11 cellular contexts compared by ENCODE assay signal in genomic region chr16:67541391-67542263, GRCh38. TPM values are rescaled to one million over a fixed set of nuclear protein-coding genes. Genes with fewer than 3 reads are reported as not detected.
DNase-seq lines count a peak whose midpoint lies in the region; ATAC-seq and TF ChIP-seq lines count a peak whose summit lies in the region.
"Had no signal": no experiment of that assay in that cellular context is flagged by ENCODE, and none has a peak within 500 bp of the region (broad histone marks: within the 10 kb centered on the region; RNA-seq: fewer than 3 reads in every experiment).

No MANE protein-coding gene starts in this region.

- ATAC-seq in heart right ventricle, result peak in 2 of 8 donors; percentile 2 to 12
- ATAC-seq in left colon, result no peak
- no peak for ATAC-seq in activated T-helper 17 cell treated with anti-CD3 and anti-CD28 coated beads, Interleukin-2, amount 50 U/mL, for 72 hours (replicated peaks)

- peaks cover 36% of the 10 kb centered on the region for H3K4me1 Mint-ChIP-seq in activated naive CD4-positive, alpha-beta T cell treated with anti-CD3 and anti-CD28 coated beads, Interleukin-2, amount 50 U/mL, for 24 hours
- peaks cover 55% of the 10 kb centered on the region for H3K4me1 Mint-ChIP-seq in activated naive CD4-positive, alpha-beta T cell treated with anti-CD3 and anti-CD28 coated beads, Interleukin-2, amount 10 ng/mL, durations not matched to agents 7 days and 5 days
- peaks cover 13% of the 10 kb centered on the region for H3K4me1 Mint-ChIP-seq in activated T-helper 17 cell treated with anti-CD3 and anti-CD28 coated beads, Interleukin-2, amount 50 U/mL, for 72 hours

- peak overlapping the region in 7 of 10 donors; percentile 26 to 97 (median 39) for H3K27ac ChIP-seq in heart right ventricle
- peak overlapping the region; percentile 43 for H3K27ac ChIP-seq in thymus (ENCODE audit: low read depth)

- no peaks in the 10 kb centered on the region for H3K9me3 ChIP-seq in heart right ventricle
- H3K9me3 ChIP-seq in thymus (ENCODE audit: control insufficient read depth), result no peaks in the 10 kb centered on the region
- H3K9me3 ChIP-seq: esophagus squamous epithelium, stomach had no signal

- H3K27me3 Mint-ChIP-seq in activated naive CD4-positive, alpha-beta T cell treated with anti-CD3 and anti-CD28 coated beads, Interleukin-2, amount 50 U/mL, for 24 hours, result no peaks in the 10 kb centered on the region
- peaks cover 22% of the 10 kb centered on the region for H3K27me3 Mint-ChIP-seq in activated naive CD4-positive, alpha-beta T cell treated with anti-CD3 and anti-CD28 coated beads, Interleukin-2, amount 10 ng/mL, durations not matched to agents 7 days and 5 days
- no peaks in the 10 kb centered on the region for H3K27me3 Mint-ChIP-seq in activated T-helper 17 cell treated with anti-CD3 and anti-CD28 coated beads, Interleukin-2, amount 50 U/mL, for 72 hours

- TF ChIP-seq CTCF in heart right ventricle (IDR thresholded peaks at IDR 0.05), result no peak

- 73 to 74% methylated on average over 14 of the region's 14 CpGs for WGBS in heart right ventricle, 2 donors
- WGBS in thymus, result 94% methylated on average over 14 of the region's 14 CpGs

- H3K4me3 ChIP-seq in heart right ventricle (no peak overlapping the region), thymus (ENCODE audit: low read length) (no peak overlapping the region)
- H3K4me3 ChIP-seq: esophagus squamous epithelium, stomach had no signal

- CTCF ChIA-PET in activated naive CD4-positive, alpha-beta T cell treated with anti-CD3 and anti-CD28 coated beads, Interleukin-2, amount 10 ng/mL, durations not matched to agents 7 days and 5 days (lab: Charles Lee), result interaction anchor here (1.1 to 3.1 kb wide), 5 partner anchors 21 to 128 kb away, joined by 3 to 13 read pairs (median 4); partner anchors contain the start of gene CTCF

- peaks cover 0 to 85% (median 71%) of the 10 kb centered on the region in 9 donors for H3K36me3 ChIP-seq in heart right ventricle
- H3K36me3 ChIP-seq in thymus (ENCODE audit: control insufficient read depth, insufficient read depth), result peaks cover 37% of the 10 kb centered on the region

- H3K36me3 Mint-ChIP-seq in activated naive CD4-positive, alpha-beta T cell treated with anti-CD3 and anti-CD28 coated beads, Interleukin-2, amount 50 U/mL, for 24 hours, result peaks cover 2% of the 10 kb centered on the region
- peaks cover 35% of the 10 kb centered on the region for H3K36me3 Mint-ChIP-seq in activated naive CD4-positive, alpha-beta T cell treated with anti-CD3 and anti-CD28 coated beads, Interleukin-2, amount 10 ng/mL, durations not matched to agents 7 days and 5 days
- peaks cover 62% of the 10 kb centered on the region for H3K36me3 Mint-ChIP-seq in activated T-helper 17 cell treated with anti-CD3 and anti-CD28 coated beads, Interleukin-2, amount 50 U/mL, for 72 hours (ENCODE audit: low read depth)

- peak overlapping the region; percentile 23 for H3K27ac Mint-ChIP-seq in activated naive CD4-positive, alpha-beta T cell treated with anti-CD3 and anti-CD28 coated beads, Interleukin-2, amount 50 U/mL, for 24 hours
- no peak overlapping the region for H3K27ac Mint-ChIP-seq in activated naive CD4-positive, alpha-beta T cell treated with anti-CD3 and anti-CD28 coated beads, Interleukin-2, amount 10 ng/mL, durations not matched to agents 7 days and 5 days
- H3K27ac Mint-ChIP-seq in activated T-helper 17 cell treated with anti-CD3 and anti-CD28 coated beads, Interleukin-2, amount 50 U/mL, for 72 hours, result no peak overlapping the region

- no peaks in the 10 kb centered on the region for H3K27me3 ChIP-seq in heart right ventricle
- H3K27me3 ChIP-seq in thymus (ENCODE audit: control insufficient read depth, insufficient read depth), result no peaks in the 10 kb centered on the region
- H3K27me3 ChIP-seq: esophagus squamous epithelium, stomach had no signal

- intact Hi-C loops in heart right ventricle (cut with DNase I) (loop anchor here in 4 of 10 donors (10.0 kb wide), 2 partner anchors 103 to 403 kb away; partner anchors contain the start of genes CARMIL2 (in 3 of the 4) and LCAT (in 1 of the 4)), left colon (cut with DNase I, micrococcal nuclease) (no loop called here)

- no peak overlapping the region for H3K4me3 Mint-ChIP-seq in activated naive CD4-positive, alpha-beta T cell treated with anti-CD3 and anti-CD28 coated beads, Interleukin-2, amount 50 U/mL, for 24 hours
- H3K4me3 Mint-ChIP-seq in activated naive CD4-positive, alpha-beta T cell treated with anti-CD3 and anti-CD28 coated beads, Interleukin-2, amount 10 ng/mL, durations not matched to agents 7 days and 5 days, result no peak overlapping the region
- H3K4me3 Mint-ChIP-seq in activated T-helper 17 cell treated with anti-CD3 and anti-CD28 coated beads, Interleukin-2, amount 50 U/mL, for 72 hours, result no peak overlapping the region

- no peaks in the 10 kb centered on the region for H3K9me3 Mint-ChIP-seq in activated naive CD4-positive, alpha-beta T cell treated with anti-CD3 and anti-CD28 coated beads, Interleukin-2, amount 50 U/mL, for 24 hours
- no peaks in the 10 kb centered on the region for H3K9me3 Mint-ChIP-seq in activated naive CD4-positive, alpha-beta T cell treated with anti-CD3 and anti-CD28 coated beads, Interleukin-2, amount 10 ng/mL, durations not matched to agents 7 days and 5 days
- no peaks in the 10 kb centered on the region for H3K9me3 Mint-ChIP-seq in activated T-helper 17 cell treated with anti-CD3 and anti-CD28 coated beads, Interleukin-2, amount 50 U/mL, for 72 hours

- H3K4me1 ChIP-seq in heart right ventricle (peaks cover 19 to 95% (median 70%) of the 10 kb centered on the region in 9 donors), thymus (ENCODE audit: control insufficient read depth, insufficient read depth, low read length) (peaks cover 27% of the 10 kb centered on the region)

- no peak for DNase-seq in activated naive CD4-positive, alpha-beta T cell treated with anti-CD3 and anti-CD28 coated beads, Interleukin-2, amount 10 ng/mL, durations not matched to agents 7 days and 5 days
- DNase-seq in SHP77 treated with DMSO at 0.1 percent for 48 hours (lab: John Stamatoyannopoulos, UW) (peak; percentile 88), heart right ventricle (peak; percentile 45 to 50), left colon (no peak), OCI-M1 (lab: John Stamatoyannopoulos, UW) (no peak)
- DNase-seq: esophagus squamous epithelium had no signal

RNA-seq across cellular contexts. Expression of gene RIPOR1, which starts 13.0 kb away (rescaled TPM):
- total RNA-seq in heart right ventricle (10 to 100 TPM; 45.9 to 86.1 (median 73.8) TPM), left colon (10 to 100 TPM; 14.4 to 22.4 TPM)
- polyA plus RNA-seq in heart right ventricle (10 to 100 TPM; 40.0 to 66.9 TPM), thymus (25.4 TPM)
- total RNA-seq in activated T-helper 17 cell treated with anti-CD3 and anti-CD28 coated beads, Interleukin-2, amount 50 U/mL, for 72 hours, result 10 to 100 TPM; 30.4 to 57.0 TPM

RNA-seq across cellular contexts. Expression of gene CTCF, which starts 20.7 kb away (rescaled TPM):
- total RNA-seq in heart right ventricle (10 to 100 TPM; 20.5 to 31.0 (median 24.8) TPM), left colon (10 to 100 TPM; 37.0 to 42.2 TPM)
- polyA plus RNA-seq in heart right ventricle (10 to 100 TPM; 11.9 to 20.7 TPM), thymus (44.5 TPM)
- total RNA-seq in activated T-helper 17 cell treated with anti-CD3 and anti-CD28 coated beads, Interleukin-2, amount 50 U/mL, for 72 hours, result 10 to 100 TPM; 41.2 to 49.4 TPM

RNA-seq across cellular contexts. Expression of gene AGRP, which starts 58.3 kb away (rescaled TPM):
- total RNA-seq in heart right ventricle (not detected), left colon (not detected)
- polyA plus RNA-seq in heart right ventricle (under 1 TPM in 1 of 2 donors, not detected in 1; 0.10 TPM), thymus (0.87 TPM)
- not detected for total RNA-seq in activated T-helper 17 cell treated with anti-CD3 and anti-CD28 coated beads, Interleukin-2, amount 50 U/mL, for 72 hours
- total RNA-seq: esophagus squamous epithelium, liver, stomach had no signal
- polyA plus RNA-seq: stomach had no signal

Comparison
In these comparisons a context has a peak if more than half of its experiments do, and no peak if none do; other contexts are left out.
1. DNase-seq: peak in SHP77 treated with DMSO at 0.1 percent for 48 hours (single experiment) and heart right ventricle (2 of 2); none in activated naive CD4-positive, alpha-beta T cell treated with anti-CD3 and anti-CD28 coated beads, Interleukin-2, amount 10 ng/mL, durations not matched to agents 7 days and 5 days (single experiment), left colon (0 of 2) and OCI-M1 (single experiment).